Comparison of ENCODE assay signal across 11 cellular contexts in the genomic region with DNA sequence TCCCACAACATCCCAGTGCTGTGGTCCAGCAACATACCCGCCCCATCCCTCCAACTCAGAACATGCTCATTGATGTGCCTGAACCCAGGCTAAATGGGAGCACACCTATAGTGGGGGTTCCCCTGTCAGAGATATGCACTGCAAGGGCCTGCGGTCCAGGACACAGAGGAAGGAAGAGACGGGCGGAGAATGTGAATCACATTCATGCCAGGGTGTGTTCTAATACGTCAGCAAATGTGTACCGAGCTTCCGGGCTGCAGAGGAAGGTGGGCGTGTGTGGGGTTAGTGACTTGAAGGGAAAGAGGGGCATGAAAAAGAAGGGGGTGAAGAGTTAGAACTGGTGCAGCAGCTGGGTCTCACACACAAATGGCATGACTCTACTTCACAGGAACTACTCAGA.
A peak's percentile ranks its signal among the peaks of the same experiment; 100 is the strongest.
DNase-seq lines count a peak whose midpoint lies in the region; ATAC-seq and TF ChIP-seq lines count a peak whose summit lies in the region.
"Had no signal": no experiment of that assay in that cellular context is flagged by ENCODE, and none has a peak within 500 bp of the region (broad histone marks: within the 10 kb centered on the region; RNA-seq: fewer than 3 reads in every experiment).

No MANE protein-coding gene starts in this region.

- intact Hi-C loops in left colon (cut with DNase I, micrococcal nuclease): no loop called here

- no peak overlapping the region for H3K4me3 ChIP-seq in osteoblast (ENCODE audit: insufficient read depth, low read length)

- H3K9me3 ChIP-seq in osteoblast (ENCODE audit: low read depth, low read length): no peaks in the 10 kb centered on the region

- ATAC-seq in left colon (peak; percentile 59), HG02970 (IDR thresholded peaks at IDR 0.05; ENCODE audit: low FRiP score, unreplicated experiment) (no peak)
- ATAC-seq: left lobe of liver had no signal

- no peak overlapping the region for H3K27ac ChIP-seq in osteoblast (ENCODE audit: low read depth, low read length)

- no peaks in the 10 kb centered on the region for H3K27me3 ChIP-seq in osteoblast (ENCODE audit: insufficient read depth, low read length)

- no peaks in the 10 kb centered on the region for H4K20me1 ChIP-seq in osteoblast (ENCODE audit: insufficient read depth, low read length)

- no peak for TF ChIP-seq CTCF in osteoblast (IDR thresholded peaks at IDR 0.05; ENCODE audit: extremely low read depth, low read depth, low read length)

- DNase-seq in T-helper 22 cell (ENCODE audit: low read depth): peak; percentile 42
- DNase-seq in activated CD8-positive, alpha-beta memory T cell treated with anti-CD3 and anti-CD28 coated beads, Interleukin-2, amount 50 U/mL, for 48 hours: peak; percentile 68
- DNase-seq in left colon: no peak
- DNase-seq in stimulated activated CD8-positive, alpha-beta memory T cell treated with anti-CD3 and anti-CD28 coated beads, Interleukin-15, amount 100 ng/mL, for 48 hours (ENCODE audit: low read depth in 2 of 2): peak; percentile 60 to 63
- DNase-seq in NCI-H774 (lab: John Stamatoyannopoulos, UW): no peak
- no peak for DNase-seq in osteoblast (ENCODE audit: insufficient read length, low spot score, missing footprints)
- DNase-seq in HuH-7.5 (ENCODE audit: low spot score): no peak
- DNase-seq: DND-41, NCI-H2081 treated with DMSO at 0.1 percent for 48 hours had no signal

- H2AFZ ChIP-seq in osteoblast (ENCODE audit: low read length): no peak overlapping the region

- H3K4me1 ChIP-seq in osteoblast (ENCODE audit: insufficient read depth, low read length): no peaks in the 10 kb centered on the region

- H3K4me2 ChIP-seq in osteoblast (ENCODE audit: insufficient read depth, low read length): no peak overlapping the region

- no peaks in the 10 kb centered on the region for H3K36me3 ChIP-seq in osteoblast (ENCODE audit: insufficient read depth, low read length)

- H3K79me2 ChIP-seq in osteoblast (ENCODE audit: insufficient read depth, low read length): no peaks in the 10 kb centered on the region

Comparison
In these comparisons a context has a peak if more than half of its experiments do, and no peak if none do; other contexts are left out.
1. DNase-seq: peak in T-helper 22 cell (single experiment), activated CD8-positive, alpha-beta memory T cell treated with anti-CD3 and anti-CD28 coated beads, Interleukin-2, amount 50 U/mL, for 48 hours (single experiment) and stimulated activated CD8-positive, alpha-beta memory T cell treated with anti-CD3 and anti-CD28 coated beads, Interleukin-15, amount 100 ng/mL, for 48 hours (2 of 2); none in left colon (0 of 2), NCI-H774 (single experiment), osteoblast (single experiment) and HuH-7.5 (single experiment).